Comparison of ENCODE assay signal across 8 cellular contexts in genomic region chr12:56119361-56119796, GRCh38.
A peak's percentile ranks its signal among the peaks of the same experiment; 100 is the strongest.
DNase-seq lines count a peak whose midpoint lies in the region; ATAC-seq and TF ChIP-seq lines count a peak whose summit lies in the region.

No MANE protein-coding gene starts in this region.

- no peaks in the 10 kb centered on the region for H3K9me3 ChIP-seq in iPS-18c (ENCODE audit: control insufficient read depth, insufficient read depth, low read length)

- no peak overlapping the region for H3K4me3 ChIP-seq in cardiac fibroblast (replicated peaks in 1 of 2; ENCODE audit: low read depth in 2 of 2, low read length in 2 of 2)
- H3K4me3 ChIP-seq in iPS-18c (ENCODE audit: insufficient read depth, low read depth, low read length) = peak overlapping the region; percentile 93; the same call in 1 of the 2 replicates
- peak overlapping the region; percentile 75 for H3K4me3 ChIP-seq in skeletal muscle cell (ENCODE audit: low read depth, low read length)

- ATAC-seq in HG02885 (IDR thresholded peaks at IDR 0.05; ENCODE audit: poor library complexity, unreplicated experiment) = no peak

- DNase-seq in activated CD4-positive, CD25-positive, alpha-beta regulatory T cell treated with anti-CD3 and anti-CD28 coated beads, Interleukin-2, amount 50 U/mL, for 16 hours (ENCODE audit: low read depth, low spot score) = peak; percentile 31
- no peak for DNase-seq in activated CD4-positive, CD25-positive, alpha-beta regulatory T cell treated with anti-CD3 and anti-CD28 coated beads, Interleukin-2, amount 50 U/mL, for 72 hours
- DNase-seq in NCI-H2107 (lab: John Stamatoyannopoulos, UW) = peak; percentile 61
- DNase-seq in T1000 (lab: John Stamatoyannopoulos, UW) = peak; percentile 63
- DNase-seq in cardiac fibroblast (ENCODE audit: low read depth in 2 of 2) = peak; percentile 95 to 97
- peak; percentile 84 for DNase-seq in skeletal muscle cell (ENCODE audit: low read depth)

- TF ChIP-seq CTCF in cardiac fibroblast (IDR thresholded peaks at IDR 0.05; ENCODE audit: low read depth, low read length) = peak; percentile 83

Comparison
In these comparisons a context has a peak if more than half of its experiments do, and no peak if none do; other contexts are left out.
1. H3K4me3 ChIP-seq: peak in iPS-18c (single experiment) and skeletal muscle cell (single experiment); none in cardiac fibroblast (0 of 2).